Comparison of ENCODE assay signal across 33 cellular contexts in genomic region chr11:111457731-111458368, GRCh38. TPM values are rescaled to one million over a fixed set of nuclear protein-coding genes. Genes with fewer than 3 reads are reported as not detected.
DNase-seq lines count a peak whose midpoint lies in the region; ATAC-seq, FAIRE-seq and TF ChIP-seq lines count a peak whose summit lies in the region.
"Had no signal": no experiment of that assay in that cellular context is flagged by ENCODE, and none has a peak within 500 bp of the region (broad histone marks: within the 10 kb centered on the region; RNA-seq: fewer than 3 reads in every experiment).

No MANE protein-coding gene starts in this region.

- peak; percentile 53 for DNase-seq in activated CD8-positive, alpha-beta memory T cell treated with anti-CD3 and anti-CD28 coated beads for 24 hours
- DNase-seq in activated CD8-positive, alpha-beta memory T cell treated with anti-CD3 and anti-CD28 coated beads, Interleukin-2, amount 10 ng/mL, durations not matched to agents 7 days and 5 days: no peak
- DNase-seq in GM13977 (ENCODE audit: low spot score): peak; percentile 9
- peak; percentile 81 for DNase-seq in esophagus muscularis mucosa (ENCODE audit: extremely low spot score)
- DNase-seq in urothelium cell line (ENCODE audit: low spot score): no peak
- DNase-seq in tibial artery: no peak
- DNase-seq: CD8-positive, alpha-beta memory T cell; DMS 273 treated with DMSO at 0.1 percent for 48 hours; DMS79; EL; GDM1; GM23248; H7; IMR-90; KG1; NCI-H1048; NCI-H1417; NCI-H1694; NCI-H2029 treated with DMSO at 0.1 percent for 48 hours; NCI-H2227 treated with DMSO at 0.1 percent for 48 hours; NCI-H526 treated with DMSO at 0.1 percent for 48 hours; SHP77 had no signal

- no peak overlapping the region for H3K27ac ChIP-seq in esophagus muscularis mucosa (replicated peaks in 1 of 4)
- no peak overlapping the region for H3K27ac ChIP-seq in tibial artery
- H3K27ac ChIP-seq: A549, C4-2B, GM23248, RWPE1 had no signal

- H3K27me3 Mint-ChIP-seq in activated CD8-positive, alpha-beta memory T cell treated with anti-CD3 and anti-CD28 coated beads, Interleukin-2, amount 10 ng/mL, durations not matched to agents 7 days and 5 days: peaks cover 27% of the 10 kb centered on the region

- CTCF ChIA-PET in activated CD8-positive, alpha-beta memory T cell treated with anti-CD3 and anti-CD28 coated beads, Interleukin-2, amount 10 ng/mL, durations not matched to agents 7 days and 5 days (lab: Charles Lee): no interaction called here

- peak; percentile 81 for FAIRE-seq in urothelium cell line (lab: Jason Lieb, UNC)
- FAIRE-seq: A549, GM12891 had no signal

- TF ChIP-seq EP300 in esophagus muscularis mucosa (IDR thresholded peaks at IDR 0.05): no peak

- intact Hi-C loops in esophagus muscularis mucosa (cut with DNase I) (no loop called here), tibial artery (cut with DNase I; ENCODE audit: low total_unique reads) (no loop called here)

- no peaks in the 10 kb centered on the region for H3K9me3 Mint-ChIP-seq in activated CD8-positive, alpha-beta memory T cell treated with anti-CD3 and anti-CD28 coated beads, Interleukin-2, amount 10 ng/mL, durations not matched to agents 7 days and 5 days (ENCODE audit: low read depth)
- H3K9me3 Mint-ChIP-seq: CD8-positive, alpha-beta memory T cell had no signal

- H3K4me1 Mint-ChIP-seq in activated CD8-positive, alpha-beta memory T cell treated with anti-CD3 and anti-CD28 coated beads, Interleukin-2, amount 10 ng/mL, durations not matched to agents 7 days and 5 days: no peaks in the 10 kb centered on the region
- H3K4me1 Mint-ChIP-seq: B cell; CD8-positive, alpha-beta memory T cell had no signal

- H3K36me3 ChIP-seq in esophagus muscularis mucosa: no peaks in the 10 kb centered on the region
- H3K36me3 ChIP-seq in tibial artery: no peaks in the 10 kb centered on the region

- WGBS in esophagus muscularis mucosa: 90% methylated on average over 7 of the region's 9 CpGs

- TF ChIP-seq CTCF in GM13977 (IDR thresholded peaks at IDR 0.05; ENCODE audit: extremely low read depth, insufficient read depth, missing control alignments): no peak
- no peak for TF ChIP-seq CTCF in esophagus muscularis mucosa (IDR thresholded peaks at IDR 0.05)
- no peak for TF ChIP-seq CTCF in tibial artery (IDR thresholded peaks at IDR 0.05)

- H3K4me3 ChIP-seq in esophagus muscularis mucosa (no peak overlapping the region), tibial artery (no peak overlapping the region)
- H3K4me3 ChIP-seq: A549, GM23248 had no signal

- no peaks in the 10 kb centered on the region for H3K4me1 ChIP-seq in esophagus muscularis mucosa
- H3K4me1 ChIP-seq in tibial artery: no peaks in the 10 kb centered on the region
- H3K4me1 ChIP-seq: A549 had no signal

- H3K27me3 ChIP-seq in esophagus muscularis mucosa (peaks cover 0 to 22% (median 0%) of the 10 kb centered on the region in 4 donors), tibial artery (peaks cover 0 to 18% of the 10 kb centered on the region in 2 donors)

- no peaks in the 10 kb centered on the region for H3K36me3 Mint-ChIP-seq in activated CD8-positive, alpha-beta memory T cell treated with anti-CD3 and anti-CD28 coated beads, Interleukin-2, amount 10 ng/mL, durations not matched to agents 7 days and 5 days
- H3K36me3 Mint-ChIP-seq: CD8-positive, alpha-beta memory T cell had no signal

- ATAC-seq in activated CD8-positive, alpha-beta memory T cell treated with anti-CD3 and anti-CD28 coated beads, Interleukin-2, amount 10 ng/mL, durations not matched to agents 7 days and 5 days: no peak
- ATAC-seq in GM21447 (IDR thresholded peaks at IDR 0.05; ENCODE audit: unreplicated experiment) (no peak), HG03521 (IDR thresholded peaks at IDR 0.05; ENCODE audit: unreplicated experiment) (no peak)
- ATAC-seq: A549, Panc1 had no signal

- H3K9me3 ChIP-seq in esophagus muscularis mucosa (no peaks in the 10 kb centered on the region), tibial artery (no peaks in the 10 kb centered on the region)
- H3K9me3 ChIP-seq: A549 had no signal

- H3K4me3 Mint-ChIP-seq in activated CD8-positive, alpha-beta memory T cell treated with anti-CD3 and anti-CD28 coated beads, Interleukin-2, amount 10 ng/mL, durations not matched to agents 7 days and 5 days: no peak overlapping the region
- H3K4me3 Mint-ChIP-seq: B cell; CD8-positive, alpha-beta memory T cell had no signal

- no peak for TF ChIP-seq POLR2A in esophagus muscularis mucosa (IDR thresholded peaks at IDR 0.05; ENCODE audit: low read depth)

- no peak overlapping the region for H3K27ac Mint-ChIP-seq in activated CD8-positive, alpha-beta memory T cell treated with anti-CD3 and anti-CD28 coated beads, Interleukin-2, amount 10 ng/mL, durations not matched to agents 7 days and 5 days
- H3K27ac Mint-ChIP-seq: B cell; CD8-positive, alpha-beta memory T cell had no signal

- in situ Hi-C loops in GM13977 (cut with MboI; ENCODE audit: low pct_unique_long_range_greater_than_20kb, low sequenced_read_pairs, unreplicated experiment): no loop called here

RNA-seq across cellular contexts. Expression of gene BTG4, which starts 54.3 kb away (rescaled TPM):
- under 1 TPM in 1 of 2 experiments, not detected in 1; 0.30 TPM for total RNA-seq in activated CD8-positive, alpha-beta memory T cell treated with anti-CD3 and anti-CD28 coated beads, Interleukin-2, amount 10 ng/mL, durations not matched to agents 7 days and 5 days
- not detected for total RNA-seq in esophagus muscularis mucosa
- total RNA-seq: B cell; CD8-positive, alpha-beta memory T cell; GM23248; H7; IMR-90; OCI-LY7; SK-MEL-5 had no signal

RNA-seq across cellular contexts. Expression of gene HOATZ, which starts 56.7 kb away (rescaled TPM):
- not detected for total RNA-seq in activated CD8-positive, alpha-beta memory T cell treated with anti-CD3 and anti-CD28 coated beads, Interleukin-2, amount 10 ng/mL, durations not matched to agents 7 days and 5 days
- total RNA-seq in esophagus muscularis mucosa: not detected
- total RNA-seq: B cell; CD8-positive, alpha-beta memory T cell; GM23248; H7; IMR-90; NCI-H460; OCI-LY7; SK-MEL-5 had no signal

Comparison
In these comparisons a context has a peak if more than half of its experiments do, and no peak if none do; other contexts are left out.
1. DNase-seq: peak in activated CD8-positive, alpha-beta memory T cell treated with anti-CD3 and anti-CD28 coated beads for 24 hours (single experiment), GM13977 (single experiment) and esophagus muscularis mucosa (single experiment); none in activated CD8-positive, alpha-beta memory T cell treated with anti-CD3 and anti-CD28 coated beads, Interleukin-2, amount 10 ng/mL, durations not matched to agents 7 days and 5 days (single experiment), urothelium cell line (single experiment) and tibial artery (0 of 2).